Comparison of ENCODE assay signal across 8 cellular contexts in the genomic region with DNA sequence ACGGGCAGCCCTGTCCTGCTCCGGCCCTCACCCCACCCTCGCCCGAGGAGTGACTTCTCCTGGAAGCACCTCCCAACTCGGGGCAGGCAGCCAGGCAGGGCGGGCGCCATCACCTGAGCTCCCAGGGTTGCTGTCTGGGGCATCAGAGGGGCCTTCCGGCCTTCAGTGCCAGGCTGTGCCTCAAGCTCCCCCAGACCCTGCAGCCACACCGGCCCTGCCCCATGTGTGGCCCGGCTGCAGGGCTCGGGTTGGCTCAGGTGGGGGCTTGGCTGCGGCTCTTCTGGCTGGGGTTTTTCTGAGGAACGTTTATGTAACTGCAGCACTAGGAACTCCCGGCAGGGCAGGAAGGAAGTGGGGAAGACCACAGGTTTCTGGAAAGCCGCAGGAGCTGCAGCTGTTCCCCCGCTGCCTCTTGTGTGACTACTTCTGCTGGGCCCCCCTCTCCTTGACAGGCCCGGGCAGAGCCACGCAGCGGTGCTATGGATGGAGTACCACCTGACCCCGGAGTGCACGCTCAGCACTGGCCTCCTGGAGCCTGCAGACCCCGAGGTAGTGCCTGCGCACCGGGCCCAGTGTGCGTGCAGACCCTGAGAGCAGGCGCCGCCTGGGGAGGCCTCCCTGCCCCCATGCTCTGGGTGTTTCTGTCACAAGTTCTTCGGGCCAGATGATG. TPM values are rescaled to one million over a fixed set of nuclear protein-coding genes. Genes with fewer than 3 reads are reported as not detected.
A peak's percentile ranks its signal among the peaks of the same experiment; 100 is the strongest.
DNase-seq lines count a peak whose midpoint lies in the region; ATAC-seq and TF ChIP-seq lines count a peak whose summit lies in the region.

No MANE protein-coding gene starts in this region.

- peak overlapping the region in 38 of 59 donors; percentile 6 to 77 (median 50) for H3K27ac ChIP-seq in dorsolateral prefrontal cortex

- H3K27ac Mint-ChIP-seq in stimulated activated effector memory CD8-positive, alpha-beta T cell treated with anti-CD3 and anti-CD28 coated beads, Interleukin-12 subunit alpha, Interleukin-12 subunit beta, amount 100 ng/mL, for 72 hours, result peak overlapping the region; percentile 82

- TF ChIP-seq CTCF in dorsolateral prefrontal cortex (IDR thresholded peaks at IDR 0.05 in 54 of 56, conservative IDR thresholded peaks at IDR 0.05 in 2 of 56; ENCODE audit: low read depth in 1 of 56, partially characterized antibody in 56 of 56), result no peak

- peak overlapping the region; percentile 66 for H3K4me3 Mint-ChIP-seq in stimulated activated effector memory CD8-positive, alpha-beta T cell treated with anti-CD3 and anti-CD28 coated beads, Interleukin-12 subunit alpha, Interleukin-12 subunit beta, amount 100 ng/mL, for 72 hours

- intact Hi-C loops in dorsolateral prefrontal cortex (cut with DNase I), result no loop called here

- POLR2A ChIA-PET in HEK293T (lab: Yijun Ruan, JAX), result no interaction called here

- ATAC-seq in GM19324 (IDR thresholded peaks at IDR 0.05; ENCODE audit: low FRiP score, unreplicated experiment), result peak; percentile 61
- peak; percentile 61 for ATAC-seq in HG03159 (IDR thresholded peaks at IDR 0.05; ENCODE audit: unreplicated experiment)
- ATAC-seq in stimulated activated effector memory CD8-positive, alpha-beta T cell treated with anti-CD3 and anti-CD28 coated beads, Interleukin-12 subunit alpha, Interleukin-12 subunit beta, amount 100 ng/mL, for 72 hours, result peak; percentile 86

- H3K4me1 Mint-ChIP-seq in stimulated activated effector memory CD8-positive, alpha-beta T cell treated with anti-CD3 and anti-CD28 coated beads, Interleukin-12 subunit alpha, Interleukin-12 subunit beta, amount 100 ng/mL, for 72 hours, result peaks cover 45% of the 10 kb centered on the region

- H3K36me3 Mint-ChIP-seq in stimulated activated effector memory CD8-positive, alpha-beta T cell treated with anti-CD3 and anti-CD28 coated beads, Interleukin-12 subunit alpha, Interleukin-12 subunit beta, amount 100 ng/mL, for 72 hours, result peaks cover 49% of the 10 kb centered on the region

- no peaks in the 10 kb centered on the region for H3K27me3 ChIP-seq in dorsolateral prefrontal cortex

- CTCF ChIA-PET in HEK293T (lab: Yijun Ruan, JAX), result interaction anchor here (1.8 kb wide), 1 partner anchor 8 kb away, joined by 7 read pairs; no protein-coding TSS in a partner anchor

- DNase-seq in activated CD4-positive, CD25-positive, alpha-beta regulatory T cell treated with anti-CD3 and anti-CD28 coated beads, Interleukin-2, amount 50 U/mL, for 72 hours, result peak; percentile 56
- DNase-seq in dorsolateral prefrontal cortex, result no peak
- peak; percentile 54 to 84 for DNase-seq in stimulated activated effector memory CD8-positive, alpha-beta T cell treated with anti-CD3 and anti-CD28 coated beads, Interleukin-12 subunit alpha, Interleukin-12 subunit beta, amount 100 ng/mL, for 72 hours (ENCODE audit: low spot score in 2 of 2)
- no peak for DNase-seq in cerebellar nuclear complex (lab: John Stamatoyannopoulos, UW)
- DNase-seq in HEK293T (ENCODE audit: extremely low spot score), result no peak
- no peak for DNase-seq in DMS 273 (lab: John Stamatoyannopoulos, UW; ENCODE audit: unreplicated experiment)

- H3K4me3 ChIP-seq in dorsolateral prefrontal cortex, result peak overlapping the region in 48 of 59 donors; percentile 10 to 58 (median 36)

- no peaks in the 10 kb centered on the region for H3K9me3 Mint-ChIP-seq in stimulated activated effector memory CD8-positive, alpha-beta T cell treated with anti-CD3 and anti-CD28 coated beads, Interleukin-12 subunit alpha, Interleukin-12 subunit beta, amount 100 ng/mL, for 72 hours

TF ChIP-seq in HEK293T, 16 proteins besides CTCF, POLR2A, EP300 and RAD21:
- TF ChIP-seq BHLHE40 (IDR thresholded peaks at IDR 0.05; ENCODE audit: borderline replicate concordance), result no peak
- no peak for TF ChIP-seq FOXA1 (IDR thresholded peaks at IDR 0.05)
- no peak for TF ChIP-seq SP1 (IDR thresholded peaks at IDR 0.05)
- no peak for TF ChIP-seq FOXK2 (IDR thresholded peaks at IDR 0.05)
- TF ChIP-seq ELF4 (IDR thresholded peaks at IDR 0.05), result no peak
- no peak for TF ChIP-seq ZNF384 (IDR thresholded peaks at IDR 0.05)
- no peak for TF ChIP-seq SUZ12 (IDR thresholded peaks at IDR 0.05)
- no peak for TF ChIP-seq TARDBP (IDR thresholded peaks at IDR 0.05)
- TF ChIP-seq LEF1 (IDR thresholded peaks at IDR 0.05; ENCODE audit: borderline replicate concordance), result no peak
- no peak for TF ChIP-seq HDGF (IDR thresholded peaks at IDR 0.05; ENCODE audit: borderline replicate concordance)
TF ChIP-seq in HEK293T: peak in this region for 0.

RNA-seq across cellular contexts. Expression of gene PRMT7, which starts 45.6 kb away (rescaled TPM):
- total RNA-seq in dorsolateral prefrontal cortex, result 100 to 1,000 TPM in 7 of 120 experiments, 10 to 100 TPM in 113; 48.9 to 123 (median 70.7) TPM

RNA-seq across cellular contexts. Expression of gene SLC7A6OS, which starts 45.6 kb away (rescaled TPM):
- 10 to 100 TPM; 11.9 to 33.6 (median 20.1) TPM for total RNA-seq in dorsolateral prefrontal cortex

Comparison
In these comparisons a context has a peak if more than half of its experiments do, and no peak if none do; other contexts are left out.
1. DNase-seq: peak in activated CD4-positive, CD25-positive, alpha-beta regulatory T cell treated with anti-CD3 and anti-CD28 coated beads, Interleukin-2, amount 50 U/mL, for 72 hours (single experiment) and stimulated activated effector memory CD8-positive, alpha-beta T cell treated with anti-CD3 and anti-CD28 coated beads, Interleukin-12 subunit alpha, Interleukin-12 subunit beta, amount 100 ng/mL, for 72 hours (2 of 2); none in dorsolateral prefrontal cortex (0 of 10), cerebellar nuclear complex (0 of 2), HEK293T (single experiment) and DMS 273 (single experiment).
2. Peak in every context shown above with its lines, with median percentiles within 50 percentile points of each other: ATAC-seq.